In the genomic region with DNA sequence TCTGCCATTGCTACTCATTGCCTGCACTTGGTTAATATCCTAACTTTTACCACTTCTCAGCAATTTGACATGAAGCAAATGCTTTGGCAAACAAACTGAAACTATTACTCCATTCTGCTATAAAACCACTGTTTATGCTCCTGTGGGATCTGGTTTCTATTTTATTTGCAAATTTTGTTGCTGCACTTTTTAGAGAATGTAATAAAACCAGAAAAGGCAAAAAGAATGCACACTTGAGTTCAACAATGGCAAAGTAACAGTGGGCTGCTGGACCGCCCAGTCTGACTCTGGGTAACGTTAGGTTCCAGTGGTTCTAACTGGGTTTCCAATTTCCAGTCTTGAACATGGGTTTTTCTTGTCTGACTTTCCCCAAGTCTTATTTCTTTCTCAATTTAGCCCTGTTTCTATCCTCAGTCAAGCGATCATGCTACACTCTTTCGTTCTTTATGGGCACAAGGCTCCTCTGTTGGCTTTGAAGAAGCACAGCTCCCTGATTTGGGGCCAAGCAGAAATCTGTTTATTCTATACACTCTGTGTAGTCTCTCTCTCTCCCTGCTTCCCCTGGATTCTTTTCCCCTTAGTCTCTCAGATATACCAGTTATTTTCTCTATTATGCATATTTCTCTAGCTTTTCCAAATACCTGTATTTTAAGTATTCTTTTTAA, we compare ENCODE assay signal across 13 cellular contexts.
"Had no signal": no experiment of that assay in that cellular context is flagged by ENCODE, and none has a peak within 500 bp of the region (broad histone marks: within the 10 kb centered on the region; RNA-seq: fewer than 3 reads in every experiment).

No MANE protein-coding gene starts in this region.

- ATAC-seq: body of pancreas; heart right ventricle; stimulated activated memory B cell treated with anti-CD40 and anti-IgM and Interleukin-4, amounts not matched to agents 10 μg/mL and 1 μg/mL and 100 μg/mL, for 72 hours had no signal

- H3K4me3 Mint-ChIP-seq: central memory CD8-positive, alpha-beta T cell; dendritic cell treated with granulocyte-macrophage colony-stimulating factor and Interleukin-4, amounts not matched to agents 40 ng/mL and 50 ng/mL, for 4 days; neural crest cell; stimulated activated memory B cell treated with anti-CD40 and anti-IgM and Interleukin-4, amounts not matched to agents 10 μg/mL and 1 μg/mL and 100 μg/mL, for 72 hours; type B pancreatic cell had no signal

- H3K27me3 ChIP-seq: body of pancreas, heart right ventricle had no signal

- H3K79me2 ChIP-seq: parathyroid adenoma had no signal

- H3K4me1 ChIP-seq: body of pancreas, left ventricle myocardium inferior, parathyroid adenoma had no signal

- H3K27me3 Mint-ChIP-seq: central memory CD8-positive, alpha-beta T cell; stimulated activated memory B cell treated with anti-CD40 and anti-IgM and Interleukin-4, amounts not matched to agents 10 μg/mL and 1 μg/mL and 100 μg/mL, for 72 hours; type B pancreatic cell had no signal

- H3K4me3 ChIP-seq: body of pancreas, heart right ventricle, left ventricle myocardium inferior had no signal

- H3K36me3 Mint-ChIP-seq: stimulated activated memory B cell treated with anti-CD40 and anti-IgM and Interleukin-4, amounts not matched to agents 10 μg/mL and 1 μg/mL and 100 μg/mL, for 72 hours; type B pancreatic cell had no signal

- H3K9me3 ChIP-seq: body of pancreas, heart right ventricle, left ventricle myocardium inferior had no signal

- H3K36me3 ChIP-seq: heart right ventricle, left ventricle myocardium inferior had no signal

- H3K27ac ChIP-seq: body of pancreas, heart right ventricle, left ventricle myocardium inferior, parathyroid adenoma had no signal

- H3K9ac ChIP-seq: parathyroid adenoma had no signal

- H3K27ac Mint-ChIP-seq: dendritic cell treated with granulocyte-macrophage colony-stimulating factor and Interleukin-4, amounts not matched to agents 40 ng/mL and 50 ng/mL, for 4 days; stimulated activated memory B cell treated with anti-CD40 and anti-IgM and Interleukin-4, amounts not matched to agents 10 μg/mL and 1 μg/mL and 100 μg/mL, for 72 hours; type B pancreatic cell had no signal

- DNase-seq: activated naive CD4-positive, alpha-beta T cell treated with anti-CD3 and anti-CD28 coated beads, Interleukin-2, amount 50 U/mL, for 16 hours; activated T-cell treated with anti-CD3 and anti-CD28 coated beads, Interleukin-2, amount 50 U/mL, for 1 hour; body of pancreas; heart right ventricle; left ventricle myocardium inferior; mesendoderm; substantia nigra had no signal

- H3K9me3 Mint-ChIP-seq: central memory CD8-positive, alpha-beta T cell; dendritic cell treated with granulocyte-macrophage colony-stimulating factor and Interleukin-4, amounts not matched to agents 40 ng/mL and 50 ng/mL, for 4 days; neural crest cell; stimulated activated memory B cell treated with anti-CD40 and anti-IgM and Interleukin-4, amounts not matched to agents 10 μg/mL and 1 μg/mL and 100 μg/mL, for 72 hours had no signal

- H2AFZ ChIP-seq: parathyroid adenoma had no signal
